ENCODE assay signal across 31 cellular contexts in the genomic region with DNA sequence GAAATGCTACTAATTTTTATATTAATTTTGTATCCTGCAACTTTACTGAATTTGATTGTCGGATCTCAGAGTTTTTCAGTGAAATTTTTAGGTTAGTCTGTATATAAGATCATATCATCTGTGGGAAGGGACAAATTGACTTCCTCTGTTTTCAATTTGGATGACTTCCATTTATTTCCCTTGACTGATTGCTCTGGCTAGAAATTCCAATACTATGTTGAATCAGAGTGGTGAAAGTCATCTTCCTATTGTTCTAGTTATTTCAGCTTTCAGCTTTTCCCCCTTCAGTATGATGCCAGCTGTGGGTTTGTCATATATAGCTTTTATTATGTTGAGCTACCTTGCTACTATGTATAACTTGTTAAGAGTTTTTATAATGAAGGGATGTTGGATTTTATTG.
"Had no signal": no experiment of that assay in that cellular context is flagged by ENCODE, and none has a peak within 500 bp of the region (broad histone marks: within the 10 kb centered on the region; RNA-seq: fewer than 3 reads in every experiment).

No MANE protein-coding gene starts in this region.

- H3K79me2 ChIP-seq: parathyroid adenoma had no signal

- H2AFZ ChIP-seq: parathyroid adenoma had no signal

- H3K36me3 ChIP-seq: neutrophil, ovary, right lobe of liver, sigmoid colon, spleen, suprapubic skin, tibial artery, transverse colon, upper lobe of right lung, uterus had no signal

- H3K27ac ChIP-seq: neutrophil, ovary, parathyroid adenoma, psoas muscle, right lobe of liver, sigmoid colon, skin epidermis, spleen, suprapubic skin, testis, tibial artery, transverse colon, upper lobe of right lung, uterus had no signal

- H3K27me3 ChIP-seq: neutrophil, ovary, right lobe of liver, sigmoid colon, spleen, suprapubic skin, testis, tibial artery, transverse colon, upper lobe of right lung, uterus had no signal

- H3K9me3 ChIP-seq: neutrophil, ovary, psoas muscle, right lobe of liver, sigmoid colon, suprapubic skin, testis, tibial artery, transverse colon, upper lobe of right lung had no signal

- H3K4me2 ChIP-seq: smooth muscle cell had no signal

- ATAC-seq: naive thymus-derived CD8-positive, alpha-beta T cell; natural killer cell treated with Interleukin-12 subunit alpha and Interleukin-12 subunit beta and Interleukin-15 and Interleukin-18, amount 100 ng/mL, for 72 hours; psoas muscle; right cardiac atrium; right lobe of liver; stimulated activated memory B cell treated with anti-CD40 and anti-IgM and Interleukin-4, amounts not matched to agents 10 μg/mL and 1 μg/mL and 100 μg/mL, for 72 hours; stimulated activated naive CD8-positive, alpha-beta T cell treated with anti-CD3 and anti-CD28 coated beads, Interleukin-15, amount 100 ng/mL, for 72 hours; stimulated activated naive CD8-positive, alpha-beta T cell treated with anti-CD3 and anti-CD28 coated beads, Interleukin-15, Interleukin-2, amounts not matched to agents 100 U/mL and 50 U/mL, for 24 hours; upper lobe of right lung had no signal

- H3K9ac ChIP-seq: parathyroid adenoma had no signal

- H3K4me3 ChIP-seq: ovary, psoas muscle, right lobe of liver, sigmoid colon, skin epidermis, smooth muscle cell, spleen, suprapubic skin, testis, tibial artery, transverse colon, upper lobe of right lung, uterus had no signal

- H3K4me1 ChIP-seq: parathyroid adenoma, psoas muscle, right lobe of liver, sigmoid colon, spleen, suprapubic skin, testis, tibial artery, transverse colon, upper lobe of right lung, uterus had no signal

- DNase-seq: naive thymus-derived CD8-positive, alpha-beta T cell; nephron progenitor cell; nucleus accumbens; ovary; posterior cingulate gyrus; psoas muscle; right cardiac atrium; right lobe of liver; sigmoid colon; spleen; stimulated activated CD4-positive, alpha-beta T cell treated with anti-CD3 and anti-CD28 coated beads, Interleukin-12 subunit alpha, Interleukin-12 subunit beta, amount 100 ng/mL, for 4 hours; stimulated activated CD4-positive, alpha-beta T cell treated with anti-CD3 and anti-CD28 coated beads, Interleukin-1b, Interleukin-23, amount 100 ng/mL, for 48 hours; stimulated activated CD4-positive, alpha-beta T cell treated with anti-CD3 and anti-CD28 coated beads, Interleukin-4, amount 100 ng/mL, for 1 hour; stimulated activated CD4-positive, alpha-beta T cell treated with anti-CD3 and anti-CD28 coated beads, Interleukin-4, amount 100 ng/mL, for 4 hours; stimulated activated CD8-positive, alpha-beta memory T cell treated with anti-CD3 and anti-CD28 coated beads, Interleukin-4, amount 100 ng/mL, for 48 hours; stimulated activated naive CD4-positive, alpha-beta T cell; stimulated activated naive CD8-positive, alpha-beta T cell treated with anti-CD3 and anti-CD28 coated beads, Interleukin-15, amount 100 ng/mL, for 72 hours; stimulated activated naive CD8-positive, alpha-beta T cell treated with anti-CD3 and anti-CD28 coated beads, Interleukin-15, Interleukin-2, amounts not matched to agents 100 U/mL and 50 U/mL, for 24 hours; substantia nigra; testis; tibial artery; transverse colon; upper lobe of right lung; uterus had no signal
